ENCODE assay signal across 8 cellular contexts in genomic region chr5:107365355-107366109, GRCh38.
DNase-seq lines count a peak whose midpoint lies in the region; ATAC-seq, FAIRE-seq and TF ChIP-seq lines count a peak whose summit lies in the region.

No MANE protein-coding gene starts in this region.

- H3K27ac ChIP-seq in kidney (ENCODE audit: low read depth in 2 of 2, low read length in 2 of 2), result no peak overlapping the region

- peak; percentile 55 for ATAC-seq in GM18499 (IDR thresholded peaks at IDR 0.05; ENCODE audit: insufficient read depth, unreplicated experiment)
- peak; percentile 60 for ATAC-seq in HG02884 (IDR thresholded peaks at IDR 0.05; ENCODE audit: unreplicated experiment)

- no peaks in the 10 kb centered on the region for H3K9me3 ChIP-seq in kidney (ENCODE audit: control insufficient read depth in 1 of 2, low read length in 2 of 2)

- DNase-seq in SIG-M5 treated with dmso at 0.1 percent for 504 hours (lab: John Stamatoyannopoulos, UW; ENCODE audit: unreplicated experiment), result peak; percentile 85
- DNase-seq in myocyte (ENCODE audit: low read depth), result peak; percentile 56
- no peak for DNase-seq in iPS-NIHi11 (ENCODE audit: low spot score)
- DNase-seq in putamen (ENCODE audit: low spot score), result no peak
- DNase-seq in kidney, result no peak
- DNase-seq in stimulated activated CD8-positive, alpha-beta memory T cell treated with anti-CD3 and anti-CD28 coated beads, Interleukin-4, amount 100 ng/mL, for 48 hours, result no peak

- intact Hi-C loops in kidney (cut with DNase I), result no loop called here

- no peak for FAIRE-seq in kidney (lab: Jason Lieb, UNC)

- no peak overlapping the region for H3K9ac ChIP-seq in kidney (ENCODE audit: low read length in 2 of 2)

- H3K4me1 ChIP-seq in kidney (ENCODE audit: control insufficient read depth in 1 of 2, insufficient read depth in 1 of 2, low read depth in 1 of 2, low read length in 2 of 2), result no peaks in the 10 kb centered on the region

- no peak for TF ChIP-seq CTCF in kidney (IDR thresholded peaks at IDR 0.05; ENCODE audit: borderline replicate concordance, extremely low read depth, insufficient read depth)

- H3K36me3 ChIP-seq in kidney (ENCODE audit: control insufficient read depth in 1 of 2, insufficient read depth in 2 of 2, low read length in 2 of 2), result no peaks in the 10 kb centered on the region

- no peak overlapping the region for H3K4me3 ChIP-seq in kidney (ENCODE audit: low read length in 2 of 2)

Comparison
In these comparisons a context has a peak if more than half of its experiments do, and no peak if none do; other contexts are left out.
1. DNase-seq: peak in SIG-M5 treated with dmso at 0.1 percent for 504 hours (single experiment) and myocyte (single experiment); none in iPS-NIHi11 (single experiment), putamen (single experiment), kidney (single experiment) and stimulated activated CD8-positive, alpha-beta memory T cell treated with anti-CD3 and anti-CD28 coated beads, Interleukin-4, amount 100 ng/mL, for 48 hours (single experiment).